In the genomic region with DNA sequence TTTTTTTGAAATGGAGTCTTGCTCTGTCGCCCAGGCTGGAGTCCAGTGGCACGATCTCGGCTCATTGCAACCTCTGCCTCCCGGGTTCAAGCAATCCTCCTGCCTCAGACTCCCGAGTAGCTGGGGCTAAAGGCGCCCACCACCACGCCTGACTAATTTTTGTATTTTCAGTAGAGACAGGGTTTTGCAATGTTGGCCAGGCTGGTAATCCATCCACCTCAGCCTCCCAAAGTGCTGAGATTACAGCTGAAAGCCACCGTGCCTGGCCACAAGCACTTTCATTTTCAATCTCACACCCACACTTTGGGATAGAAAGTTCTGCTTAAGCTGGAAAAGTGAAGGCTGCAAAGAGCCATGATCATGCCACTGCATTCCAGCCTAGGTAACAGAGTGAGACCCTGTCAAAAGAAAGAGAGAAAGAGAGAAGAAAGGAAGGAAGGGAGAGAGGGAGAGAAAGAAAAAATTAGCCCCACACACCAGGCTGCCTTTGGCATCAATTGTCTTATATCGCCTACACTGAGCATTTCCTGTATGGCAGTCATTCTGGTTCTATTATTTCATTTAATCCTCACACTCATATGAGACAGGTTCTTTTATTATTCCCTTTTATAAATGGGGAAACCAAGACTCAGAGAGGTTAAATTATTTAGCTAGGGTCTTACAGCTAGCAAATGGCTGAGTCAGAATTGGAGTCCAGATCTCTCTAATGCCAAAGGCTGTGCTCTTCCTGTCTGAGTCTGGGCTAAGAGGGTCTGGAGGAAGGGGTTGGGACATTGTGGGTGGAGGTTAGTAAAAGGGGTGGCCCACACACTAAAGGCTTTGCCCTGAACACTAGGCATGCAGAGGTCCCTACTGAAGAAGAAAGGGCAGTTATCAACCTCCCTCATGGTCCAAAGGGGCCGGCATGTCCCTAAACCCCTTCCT, we compare ENCODE assay signal across 2 cellular contexts.
TF ChIP-seq lines count a peak whose summit lies in the region.

No MANE protein-coding gene starts in this region.

TF ChIP-seq in IMR-90, 13 proteins besides CTCF, POLR2A, EP300 and RAD21:
- TF ChIP-seq MAZ (IDR thresholded peaks at IDR 0.05; ENCODE audit: borderline replicate concordance, low read depth, low read length) = no peak

TF ChIP-seq in endothelial cell of umbilical vein, 7 proteins besides CTCF, POLR2A, EP300 and RAD21:
- TF ChIP-seq JUN (IDR thresholded peaks at IDR 0.05; ENCODE audit: borderline replicate concordance, insufficient read depth, insufficient read length, low read depth) = no peak
- no peak for TF ChIP-seq POLR2AphosphoS5 (IDR thresholded peaks at IDR 0.05; ENCODE audit: insufficient read depth, low read depth, low read length)
- no peak for TF ChIP-seq EZH2 (IDR thresholded peaks at IDR 0.05; ENCODE audit: borderline replicate concordance, low read depth, low read length, severe bottlenecking)
- no peak for TF ChIP-seq MYC (IDR thresholded peaks at IDR 0.05; ENCODE audit: low read depth, low read length)
- TF ChIP-seq, protein P1, sequence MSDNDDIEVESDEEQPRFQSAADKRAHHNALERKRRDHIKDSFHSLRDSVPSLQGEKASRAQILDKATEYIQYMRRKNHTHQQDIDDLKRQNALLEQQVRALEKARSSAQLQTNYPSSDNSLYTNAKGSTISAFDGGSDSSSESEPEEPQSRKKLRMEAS (IDR thresholded peaks at IDR 0.05; ENCODE audit: insufficient read depth, insufficient read length) = no peak
- TF ChIP-seq GATA2 (IDR thresholded peaks at IDR 0.05; ENCODE audit: insufficient read depth, insufficient read length, low read depth, low read length) = no peak
- no peak for TF ChIP-seq FOS (IDR thresholded peaks at IDR 0.05; ENCODE audit: borderline replicate concordance, insufficient read depth, low read length)
